1 cellular context compared by ENCODE assay signal in genomic region chr5:93596310-93596675, GRCh38.
TF ChIP-seq lines count a peak whose summit lies in the region.

No MANE protein-coding gene starts in this region.

TF ChIP-seq in WTC11, 78 proteins besides CTCF, POLR2A, EP300 and RAD21 (continued from another document):
- TF ChIP-seq USF1 (CRISPR knock-in tag; IDR thresholded peaks at IDR 0.05) (no peak), GABPB1 (CRISPR knock-in tag; IDR thresholded peaks at IDR 0.05) (no peak), PRRX2 (CRISPR knock-in tag; IDR thresholded peaks at IDR 0.05) (no peak)
